ENCODE assay signal across 2 cellular contexts in the genomic region with DNA sequence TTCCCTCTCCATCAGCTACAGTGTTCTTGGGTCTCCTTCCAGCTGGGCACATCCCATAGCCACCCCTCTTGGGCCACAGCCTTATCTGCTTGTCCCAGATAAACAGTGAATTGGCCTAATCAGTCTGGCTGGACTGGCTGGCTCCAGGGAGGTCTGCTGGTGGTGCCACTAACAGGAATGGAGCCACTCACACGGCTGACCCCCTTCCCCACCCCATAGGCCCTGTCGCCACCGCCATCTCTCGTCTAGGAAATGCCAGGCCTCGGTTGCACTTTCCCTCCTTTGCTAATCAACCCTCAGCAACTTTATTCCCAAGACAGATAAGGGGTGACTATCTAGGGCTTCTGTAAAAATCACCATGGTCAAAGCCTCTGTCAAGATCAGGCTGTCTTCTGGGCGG.
TF ChIP-seq lines count a peak whose summit lies in the region.

No MANE protein-coding gene starts in this region.

TF ChIP-seq in SK-N-SH, 30 proteins besides CTCF, POLR2A, EP300 and RAD21:
- TF ChIP-seq, protein P1, sequence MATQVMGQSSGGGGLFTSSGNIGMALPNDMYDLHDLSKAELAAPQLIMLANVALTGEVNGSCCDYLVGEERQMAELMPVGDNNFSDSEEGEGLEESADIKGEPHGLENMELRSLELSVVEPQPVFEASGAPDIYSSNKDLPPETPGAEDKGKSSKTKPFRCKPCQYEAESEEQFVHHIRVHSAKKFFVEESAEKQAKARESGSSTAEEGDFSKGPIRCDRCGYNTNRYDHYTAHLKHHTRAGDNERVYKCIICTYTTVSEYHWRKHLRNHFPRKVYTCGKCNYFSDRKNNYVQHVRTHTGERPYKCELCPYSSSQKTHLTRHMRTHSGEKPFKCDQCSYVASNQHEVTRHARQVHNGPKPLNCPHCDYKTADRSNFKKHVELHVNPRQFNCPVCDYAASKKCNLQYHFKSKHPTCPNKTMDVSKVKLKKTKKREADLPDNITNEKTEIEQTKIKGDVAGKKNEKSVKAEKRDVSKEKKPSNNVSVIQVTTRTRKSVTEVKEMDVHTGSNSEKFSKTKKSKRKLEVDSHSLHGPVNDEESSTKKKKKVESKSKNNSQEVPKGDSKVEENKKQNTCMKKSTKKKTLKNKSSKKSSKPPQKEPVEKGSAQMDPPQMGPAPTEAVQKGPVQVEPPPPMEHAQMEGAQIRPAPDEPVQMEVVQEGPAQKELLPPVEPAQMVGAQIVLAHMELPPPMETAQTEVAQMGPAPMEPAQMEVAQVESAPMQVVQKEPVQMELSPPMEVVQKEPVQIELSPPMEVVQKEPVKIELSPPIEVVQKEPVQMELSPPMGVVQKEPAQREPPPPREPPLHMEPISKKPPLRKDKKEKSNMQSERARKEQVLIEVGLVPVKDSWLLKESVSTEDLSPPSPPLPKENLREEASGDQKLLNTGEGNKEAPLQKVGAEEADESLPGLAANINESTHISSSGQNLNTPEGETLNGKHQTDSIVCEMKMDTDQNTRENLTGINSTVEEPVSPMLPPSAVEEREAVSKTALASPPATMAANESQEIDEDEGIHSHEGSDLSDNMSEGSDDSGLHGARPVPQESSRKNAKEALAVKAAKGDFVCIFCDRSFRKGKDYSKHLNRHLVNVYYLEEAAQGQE (IDR thresholded peaks at IDR 0.05; ENCODE audit: low read depth, low read length): no peak
- TF ChIP-seq RCOR1 (IDR thresholded peaks at IDR 0.05; ENCODE audit: low read length): no peak
- TF ChIP-seq NFIC (IDR thresholded peaks at IDR 0.05; ENCODE audit: borderline replicate concordance): no peak
- no peak for TF ChIP-seq MEF2A (IDR thresholded peaks at IDR 0.05; ENCODE audit: borderline replicate concordance, low read depth)
- TF ChIP-seq, protein P2, sequence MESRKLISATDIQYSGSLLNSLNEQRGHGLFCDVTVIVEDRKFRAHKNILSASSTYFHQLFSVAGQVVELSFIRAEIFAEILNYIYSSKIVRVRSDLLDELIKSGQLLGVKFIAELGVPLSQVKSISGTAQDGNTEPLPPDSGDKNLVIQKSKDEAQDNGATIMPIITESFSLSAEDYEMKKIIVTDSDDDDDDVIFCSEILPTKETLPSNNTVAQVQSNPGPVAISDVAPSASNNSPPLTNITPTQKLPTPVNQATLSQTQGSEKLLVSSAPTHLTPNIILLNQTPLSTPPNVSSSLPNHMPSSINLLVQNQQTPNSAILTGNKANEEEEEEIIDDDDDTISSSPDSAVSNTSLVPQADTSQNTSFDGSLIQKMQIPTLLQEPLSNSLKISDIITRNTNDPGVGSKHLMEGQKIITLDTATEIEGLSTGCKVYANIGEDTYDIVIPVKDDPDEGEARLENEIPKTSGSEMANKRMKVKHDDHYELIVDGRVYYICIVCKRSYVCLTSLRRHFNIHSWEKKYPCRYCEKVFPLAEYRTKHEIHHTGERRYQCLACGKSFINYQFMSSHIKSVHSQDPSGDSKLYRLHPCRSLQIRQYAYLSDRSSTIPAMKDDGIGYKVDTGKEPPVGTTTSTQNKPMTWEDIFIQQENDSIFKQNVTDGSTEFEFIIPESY (IDR thresholded peaks at IDR 0.05; ENCODE audit: borderline replicate concordance, low read depth): no peak
- TF ChIP-seq, protein P3, sequence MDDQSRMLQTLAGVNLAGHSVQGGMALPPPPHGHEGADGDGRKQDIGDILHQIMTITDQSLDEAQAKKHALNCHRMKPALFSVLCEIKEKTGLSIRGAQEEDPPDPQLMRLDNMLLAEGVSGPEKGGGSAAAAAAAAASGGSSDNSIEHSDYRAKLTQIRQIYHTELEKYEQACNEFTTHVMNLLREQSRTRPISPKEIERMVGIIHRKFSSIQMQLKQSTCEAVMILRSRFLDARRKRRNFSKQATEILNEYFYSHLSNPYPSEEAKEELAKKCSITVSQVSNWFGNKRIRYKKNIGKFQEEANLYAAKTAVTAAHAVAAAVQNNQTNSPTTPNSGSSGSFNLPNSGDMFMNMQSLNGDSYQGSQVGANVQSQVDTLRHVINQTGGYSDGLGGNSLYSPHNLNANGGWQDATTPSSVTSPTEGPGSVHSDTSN (IDR thresholded peaks at IDR 0.05): no peak
- no peak for TF ChIP-seq EZH2phosphoT487 (IDR thresholded peaks at IDR 0.05; ENCODE audit: borderline replicate concordance, low read depth)
- no peak for TF ChIP-seq NRF1 (IDR thresholded peaks at IDR 0.05; ENCODE audit: low read depth, low read length)
- TF ChIP-seq, protein P4, sequence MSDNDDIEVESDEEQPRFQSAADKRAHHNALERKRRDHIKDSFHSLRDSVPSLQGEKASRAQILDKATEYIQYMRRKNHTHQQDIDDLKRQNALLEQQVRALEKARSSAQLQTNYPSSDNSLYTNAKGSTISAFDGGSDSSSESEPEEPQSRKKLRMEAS (IDR thresholded peaks at IDR 0.05; ENCODE audit: low read depth): no peak

TF ChIP-seq in SK-N-SH treated with all-trans-retinoic acid at 6 μM for 48 hours, 23 proteins besides CTCF, POLR2A, EP300 and RAD21:
- TF ChIP-seq, protein P5, sequence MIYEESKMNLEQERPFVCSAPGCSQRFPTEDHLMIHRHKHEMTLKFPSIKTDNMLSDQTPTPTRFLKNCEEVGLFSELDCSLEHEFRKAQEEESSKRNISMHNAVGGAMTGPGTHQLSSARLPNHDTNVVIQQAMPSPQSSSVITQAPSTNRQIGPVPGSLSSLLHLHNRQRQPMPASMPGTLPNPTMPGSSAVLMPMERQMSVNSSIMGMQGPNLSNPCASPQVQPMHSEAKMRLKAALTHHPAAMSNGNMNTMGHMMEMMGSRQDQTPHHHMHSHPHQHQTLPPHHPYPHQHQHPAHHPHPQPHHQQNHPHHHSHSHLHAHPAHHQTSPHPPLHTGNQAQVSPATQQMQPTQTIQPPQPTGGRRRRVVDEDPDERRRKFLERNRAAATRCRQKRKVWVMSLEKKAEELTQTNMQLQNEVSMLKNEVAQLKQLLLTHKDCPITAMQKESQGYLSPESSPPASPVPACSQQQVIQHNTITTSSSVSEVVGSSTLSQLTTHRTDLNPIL (CRISPR knock-in tag; IDR thresholded peaks at IDR 0.05; ENCODE audit: low read depth): no peak
